8 cellular contexts compared by ENCODE assay signal in the genomic region with DNA sequence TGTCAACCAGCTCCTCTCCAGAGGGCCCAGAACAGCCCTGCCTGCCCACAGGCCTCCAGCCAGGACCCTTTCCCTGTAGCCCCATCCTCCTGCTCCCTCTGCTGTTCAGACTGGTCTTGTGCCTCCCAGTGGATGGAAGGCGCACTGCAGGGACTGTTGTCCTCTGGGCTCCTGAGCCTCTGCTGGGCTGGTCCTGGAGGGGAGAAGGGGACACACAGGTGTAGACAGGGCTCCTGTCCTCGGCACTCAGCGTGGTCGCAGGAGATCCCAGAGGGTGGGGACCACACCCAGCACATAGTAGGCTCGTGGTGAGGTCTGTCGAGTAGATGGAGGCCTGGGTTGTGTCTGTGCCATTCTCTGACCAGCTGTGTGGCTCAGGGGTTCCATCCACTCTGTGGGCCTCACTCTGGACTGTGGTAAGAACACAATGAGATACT. TPM values are rescaled to one million over a fixed set of nuclear protein-coding genes. Genes with fewer than 3 reads are reported as not detected.
DNase-seq lines count a peak whose midpoint lies in the region; ATAC-seq and TF ChIP-seq lines count a peak whose summit lies in the region.

No MANE protein-coding gene starts in this region.

- peak; percentile 8 to 28 (median 18) for DNase-seq in NCI-H1417 (lab: John Stamatoyannopoulos, UW)
- DNase-seq in NCI-H1417 treated with DMSO at 0.1 percent for 48 hours (lab: John Stamatoyannopoulos, UW): no peak
- peak; percentile 69 for DNase-seq in NB4 (ENCODE audit: low read depth)
- peak; percentile 59 for DNase-seq in activated CD8-positive, alpha-beta memory T cell treated with anti-CD3 and anti-CD28 coated beads, Interleukin-2, amount 50 U/mL, for 4 hours
- DNase-seq in esophagus squamous epithelium (lab: John Stamatoyannopoulos, UW): no peak

- H3K4me3 ChIP-seq in NB4 (ENCODE audit: low read depth, low read length): no peak overlapping the region
- H3K4me3 ChIP-seq in esophagus squamous epithelium: peak overlapping the region in 2 of 4 donors; percentile 51 to 68
- no peak overlapping the region for H3K4me3 ChIP-seq in neural cell (ENCODE audit: low read length)

- H3K36me3 ChIP-seq in esophagus squamous epithelium: no peaks in the 10 kb centered on the region
- H3K36me3 ChIP-seq in neural cell (ENCODE audit: insufficient read depth, low read length): no peaks in the 10 kb centered on the region

- H3K27ac ChIP-seq in esophagus squamous epithelium (peak overlapping the region; percentile 67 to 75 (median 68)), neural cell (ENCODE audit: low read length) (no peak overlapping the region)

- no peak overlapping the region for H3K4me2 ChIP-seq in neural cell (ENCODE audit: low read length)

- TF ChIP-seq POLR2A in NB4 (IDR thresholded peaks at IDR 0.05; ENCODE audit: extremely low read depth, insufficient read length) (no peak), esophagus squamous epithelium (IDR thresholded peaks at IDR 0.05) (no peak)

- intact Hi-C loops in esophagus squamous epithelium (cut with DNase I): loop anchor here (10.0 kb wide), 1 partner anchor 48 kb away; the partner anchor contains the start of gene BAK1

- no peak for TF ChIP-seq RAD21 in neural cell (conservative IDR thresholded peaks at IDR 0.05)

- no peaks in the 10 kb centered on the region for H4K20me1 ChIP-seq in neural cell (ENCODE audit: insufficient read depth)

- no peak overlapping the region for H2AFZ ChIP-seq in neural cell (ENCODE audit: low read depth, low read length)

- no peaks in the 10 kb centered on the region for H3K9me2 ChIP-seq in neural cell (ENCODE audit: insufficient read depth, low read length)

- H3K9me3 ChIP-seq in esophagus squamous epithelium (no peaks in the 10 kb centered on the region), neural cell (ENCODE audit: low read length) (no peaks in the 10 kb centered on the region)

- no peaks in the 10 kb centered on the region for H3K79me2 ChIP-seq in neural cell (replicated peaks; ENCODE audit: insufficient read depth, low read length)

- H3K9ac ChIP-seq in neural cell (ENCODE audit: low read length): no peak overlapping the region

- no peak for ATAC-seq in GM21529 (IDR thresholded peaks at IDR 0.05; ENCODE audit: unreplicated experiment)
- ATAC-seq in HG02798 (IDR thresholded peaks at IDR 0.05; ENCODE audit: poor library complexity, unreplicated experiment): no peak

- 57% methylated on average over 3 of the region's 6 CpGs; no CpG with 5 or more reads in 1 of the 2 donors for WGBS in esophagus squamous epithelium, 2 donors

- TF ChIP-seq EP300 in neural cell (conservative IDR thresholded peaks at IDR 0.05; ENCODE audit: poor library complexity, severe bottlenecking): no peak

- H3K27me3 ChIP-seq in esophagus squamous epithelium: no peaks in the 10 kb centered on the region
- peaks cover 20% of the 10 kb centered on the region for H3K27me3 ChIP-seq in neural cell (ENCODE audit: insufficient read depth, low read depth, low read length)

- peaks cover 32 to 65% (median 37%) of the 10 kb centered on the region in 3 donors for H3K4me1 ChIP-seq in esophagus squamous epithelium

- H3F3A ChIP-seq in neural cell (ENCODE audit: insufficient read depth, low read length, poor library complexity, severe bottlenecking): no peaks in the 10 kb centered on the region

- TF ChIP-seq CTCF in NB4 (IDR thresholded peaks at IDR 0.05; ENCODE audit: low read depth, low read length) (peak; percentile 88), esophagus squamous epithelium (IDR thresholded peaks at IDR 0.05) (peak; percentile 20 to 75 (median 66)), neural cell (IDR thresholded peaks at IDR 0.05; ENCODE audit: poor library complexity, severe bottlenecking) (peak; percentile 41)

TF ChIP-seq in neural cell, 6 proteins besides CTCF, POLR2A, EP300 and RAD21:
- TF ChIP-seq SMC3 (conservative IDR thresholded peaks at IDR 0.05; ENCODE audit: poor library complexity) (no peak), MXI1 (conservative IDR thresholded peaks at IDR 0.05; ENCODE audit: poor library complexity, severe bottlenecking) (no peak), TAF1 (IDR thresholded peaks at IDR 0.05; ENCODE audit: low read depth) (no peak), REST (IDR thresholded peaks at IDR 0.05; ENCODE audit: borderline replicate concordance) (no peak)

RNA-seq across cellular contexts. Expression of gene ITPR3, which starts 11.5 kb away (rescaled TPM):
- 10 to 100 TPM; 21.8 to 39.2 (median 35.3) TPM for total RNA-seq in esophagus squamous epithelium
- 0.11 and 0.16 TPM in 2 replicates for polyA plus RNA-seq in neural cell
- 0.23 and 0.24 TPM in 2 replicates for polyA minus RNA-seq in neural cell

RNA-seq across cellular contexts. Expression of gene BAK1, which starts 52.5 kb away (rescaled TPM):
- 10 to 100 TPM; 14.3 to 26.2 (median 20.0) TPM for total RNA-seq in esophagus squamous epithelium
- polyA plus RNA-seq in neural cell: 15.4 and 21.9 TPM in 2 replicates
- polyA minus RNA-seq in neural cell: 9.3 and 9.7 TPM in 2 replicates

Comparison
In these comparisons a context has a peak if more than half of its experiments do, and no peak if none do; other contexts are left out.
1. DNase-seq: peak in NCI-H1417 (3 of 3), NB4 (single experiment) and activated CD8-positive, alpha-beta memory T cell treated with anti-CD3 and anti-CD28 coated beads, Interleukin-2, amount 50 U/mL, for 4 hours (single experiment); none in NCI-H1417 treated with DMSO at 0.1 percent for 48 hours (single experiment) and esophagus squamous epithelium (single experiment).
2. Peak in every context shown above with its lines, with median percentiles within 50 percentile points of each other: CTCF ChIP-seq.